ENCODE assay signal across 1 cellular context in genomic region chr6:39444479-39445019, GRCh38.
TF ChIP-seq lines count a peak whose summit lies in the region.

No MANE protein-coding gene starts in this region.

TF ChIP-seq in GM23338, 12 proteins besides CTCF, POLR2A, EP300 and RAD21 (continued from another document):
- TF ChIP-seq ZNF331 (CRISPR knock-in tag; IDR thresholded peaks at IDR 0.05; ENCODE audit: low read depth) (no peak), STAT1 (IDR thresholded peaks at IDR 0.05; ENCODE audit: unreplicated experiment) (no peak), EZH2 (IDR thresholded peaks at IDR 0.05; ENCODE audit: low read depth, unreplicated experiment) (no peak), ZNF114 (CRISPR knock-in tag; IDR thresholded peaks at IDR 0.05) (no peak), POLR2AphosphoS5 (IDR thresholded peaks at IDR 0.05; ENCODE audit: low read depth) (no peak), ZNF462 (CRISPR knock-in tag; IDR thresholded peaks at IDR 0.05) (no peak), REST (IDR thresholded peaks at IDR 0.05; ENCODE audit: unreplicated experiment) (no peak)
